ENCODE assay signal across 8 cellular contexts in the genomic region with DNA sequence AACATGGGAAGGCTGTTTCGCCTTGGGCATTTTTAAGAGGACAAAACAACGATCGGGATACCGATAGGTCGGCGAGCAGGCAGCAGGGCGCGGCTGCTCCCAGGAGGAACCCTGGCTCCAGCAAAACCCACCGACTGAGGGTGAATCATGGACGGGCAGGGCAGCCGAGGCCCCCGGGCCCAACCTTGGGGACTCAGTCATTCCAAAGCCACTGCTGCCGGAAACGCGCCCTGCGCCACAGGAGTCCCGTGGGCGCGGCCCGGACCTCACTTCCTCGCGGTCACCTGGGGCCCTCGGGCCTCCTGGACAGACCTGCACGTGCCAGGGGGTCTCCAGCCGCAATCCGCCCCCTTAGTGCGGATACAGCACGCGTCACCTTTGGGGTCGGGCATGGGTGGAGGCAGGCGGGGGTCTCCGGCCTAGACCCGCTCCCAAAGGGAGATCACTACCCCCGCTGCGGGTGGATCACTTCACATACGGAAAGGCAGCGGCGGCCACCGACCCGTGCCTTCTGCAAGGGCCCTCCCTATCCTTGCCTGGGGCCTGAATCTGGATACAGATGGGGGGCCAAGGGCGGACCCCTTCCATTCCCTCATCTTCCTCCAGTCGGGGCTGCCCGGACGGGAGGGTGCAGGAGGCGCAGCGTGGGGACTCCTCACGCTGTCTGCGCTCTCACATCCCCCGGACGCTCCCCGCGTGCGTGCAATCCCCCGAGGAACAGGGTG. TPM values are rescaled to one million over a fixed set of nuclear protein-coding genes. Genes with fewer than 3 reads are reported as not detected.
DNase-seq lines count a peak whose midpoint lies in the region; TF ChIP-seq lines count a peak whose summit lies in the region.

No MANE protein-coding gene starts in this region.

- in situ Hi-C loops in GM13976 (cut with MboI; ENCODE audit: low sequenced_read_pairs, unreplicated experiment), result no loop called here

- DNase-seq in GM13976 (ENCODE audit: low spot score), result peak; percentile 54
- no peak for DNase-seq in HFF-Myc (ENCODE audit: extremely low read depth, low read depth)
- DNase-seq in NAMALWA (ENCODE audit: low spot score), result peak; percentile 33
- peak; percentile 69 to 76 for DNase-seq in activated CD4-positive, alpha-beta T cell treated with anti-CD3 and anti-CD28 coated beads, Interleukin-2, amount 50 U/mL, for 48 hours
- peak; percentile 42 to 63 for DNase-seq in lung microvascular endothelial cell (ENCODE audit: low read depth in 2 of 2)
- peak; percentile 8 to 41 (median 10) for DNase-seq in stimulated activated CD4-positive, alpha-beta T cell treated with anti-CD3 and anti-CD28 coated beads, TNF-alpha, amount 100 ng/mL, for 4 hours (ENCODE audit: low read depth in 3 of 3)
- DNase-seq in NCI-H1048 (lab: John Stamatoyannopoulos, UW), result no peak

- no peaks in the 10 kb centered on the region for H3K9me3 ChIP-seq in duodenal mucosa (ENCODE audit: control insufficient read depth in 1 of 2, low read length in 2 of 2)

- peak overlapping the region; percentile 89 to 93 for H3K9ac ChIP-seq in duodenal mucosa (ENCODE audit: low read depth in 1 of 2, low read length in 2 of 2)

- peaks cover 0 to 1% of the 10 kb centered on the region in 2 donors for H3K36me3 ChIP-seq in duodenal mucosa (ENCODE audit: control insufficient read depth in 1 of 2, insufficient read depth in 2 of 2, low read length in 2 of 2)

- H3K4me3 ChIP-seq in HFF-Myc (replicated peaks; ENCODE audit: low read depth, low read length) (peak overlapping the region; percentile 88), duodenal mucosa (ENCODE audit: low read depth in 1 of 2, low read length in 2 of 2) (peak overlapping the region; percentile 82 to 92)

- peaks cover 36 to 55% of the 10 kb centered on the region in 2 donors for H3K4me1 ChIP-seq in duodenal mucosa (ENCODE audit: control insufficient read depth in 1 of 2, insufficient read depth in 2 of 2, low read length in 2 of 2)

- no peak for TF ChIP-seq CTCF in GM13976 (IDR thresholded peaks at IDR 0.05; ENCODE audit: borderline replicate concordance, control extremely low read depth, extremely low read depth, insufficient read depth, missing control alignments)
- no peak for TF ChIP-seq CTCF in HFF-Myc (IDR thresholded peaks at IDR 0.05; ENCODE audit: low read depth, low read length, missing control alignments)

- H3K27me3 ChIP-seq in duodenal mucosa (ENCODE audit: control insufficient read depth in 1 of 2, insufficient read depth in 2 of 2, low read length in 2 of 2), result no peaks in the 10 kb centered on the region

- H3K27ac ChIP-seq in duodenal mucosa (ENCODE audit: low read depth, low read length), result peak overlapping the region; percentile 88

RNA-seq across cellular contexts. Expression of gene TXN, which starts 0.7 kb away (rescaled TPM):
- 168 and 197 TPM in 2 replicates for total RNA-seq in lung microvascular endothelial cell

RNA-seq across cellular contexts. Expression of gene C9orf152, which starts 47.6 kb away (rescaled TPM):
- not detected in 2 replicates for total RNA-seq in lung microvascular endothelial cell

Comparison
In these comparisons a context has a peak if more than half of its experiments do, and no peak if none do; other contexts are left out.
1. DNase-seq: peak in GM13976 (single experiment), NAMALWA (single experiment), activated CD4-positive, alpha-beta T cell treated with anti-CD3 and anti-CD28 coated beads, Interleukin-2, amount 50 U/mL, for 48 hours (2 of 2), lung microvascular endothelial cell (2 of 2) and stimulated activated CD4-positive, alpha-beta T cell treated with anti-CD3 and anti-CD28 coated beads, TNF-alpha, amount 100 ng/mL, for 4 hours (3 of 3); none in HFF-Myc (single experiment) and NCI-H1048 (single experiment).